In genomic region chr17:78240839-78241238, GRCh38 we compare ENCODE assay signal across 28 cellular contexts. TPM values are rescaled to one million over a fixed set of nuclear protein-coding genes. Genes with fewer than 3 reads are reported as not detected.
"Had no signal": no experiment of that assay in that cellular context is flagged by ENCODE, and none has a peak within 500 bp of the region (broad histone marks: within the 10 kb centered on the region; RNA-seq: fewer than 3 reads in every experiment).

No MANE protein-coding gene starts in this region.

- H3K27ac ChIP-seq: hepatocyte, left ventricle myocardium inferior, neutrophil, ovary, prostate gland, tibial artery, WERI-Rb-1 had no signal

- H3K4me2 ChIP-seq: hepatocyte had no signal

- H3K4me1 ChIP-seq: left ventricle myocardium inferior, prostate gland, tibial artery had no signal

- H3K9me3 ChIP-seq: left ventricle myocardium inferior, neutrophil, ovary, prostate gland, tibial artery had no signal

- H3K4me3 ChIP-seq: hepatocyte, left ventricle myocardium inferior, ovary, prostate gland, tibial artery had no signal

- H3K36me3 ChIP-seq: left ventricle myocardium inferior, neutrophil, ovary, prostate gland, tibial artery, WERI-Rb-1 had no signal

- ATAC-seq: activated CD8-positive, alpha-beta memory T cell treated with anti-CD3 and anti-CD28 coated beads, Interleukin-2, amount 10 ng/mL, durations not matched to agents 7 days and 5 days had no signal

- DNase-seq: activated CD4-positive, alpha-beta T cell treated with anti-CD3 and anti-CD28 coated beads, Interleukin-2, amount 10 ng/mL, durations not matched to agents 7 days and 5 days; activated CD4-positive, CD25-positive, alpha-beta regulatory T cell treated with anti-CD3 and anti-CD28 coated beads, Interleukin-2, amount 50 U/mL, for 72 hours; activated CD8-positive, alpha-beta memory T cell treated with anti-CD3 and anti-CD28 coated beads, Interleukin-2, amount 10 ng/mL, durations not matched to agents 7 days and 5 days; activated CD8-positive, alpha-beta T cell treated with anti-CD3 and anti-CD28 coated beads for 36 hours; activated effector memory CD4-positive, alpha-beta T cell treated with anti-CD3 and anti-CD28 coated beads, Interleukin-2, amount 50 U/mL, for 16 hours; activated naive CD4-positive, alpha-beta T cell treated with anti-CD3 and anti-CD28 coated beads, Interleukin-2, amount 50 U/mL, for 16 hours; activated naive CD8-positive, alpha-beta T cell treated with anti-CD3 and anti-CD28 coated beads, Interleukin-2, amount 50 U/mL, for 24 hours; activated T-cell treated with anti-CD3 and anti-CD28 coated beads for 4 hours; effector memory CD4-positive, alpha-beta T cell; glutamatergic neuron; immature natural killer cell; left ventricle myocardium inferior; natural killer cell; ovary; stimulated activated CD4-positive, alpha-beta T cell treated with anti-CD3 and anti-CD28 coated beads, Interleukin-4, amount 100 ng/mL, for 24 hours; stimulated activated naive CD8-positive, alpha-beta T cell treated with anti-CD3 and anti-CD28 coated beads, Interleukin-15, Interleukin-2, amounts not matched to agents 100 U/mL and 50 U/mL, for 24 hours; tibial artery had no signal

- H2AFZ ChIP-seq: hepatocyte had no signal

- H3K27me3 ChIP-seq: hepatocyte, neutrophil, ovary had no signal

RNA-seq across cellular contexts. Expression of gene TMEM235, which starts 9.4 kb away (rescaled TPM):
- total RNA-seq: activated CD4-positive, alpha-beta T cell treated with anti-CD3 and anti-CD28 coated beads, Interleukin-2, amount 10 ng/mL, durations not matched to agents 7 days and 5 days; activated CD8-positive, alpha-beta memory T cell treated with anti-CD3 and anti-CD28 coated beads, Interleukin-2, amount 10 ng/mL, durations not matched to agents 7 days and 5 days; activated CD8-positive, alpha-beta T cell treated with anti-CD3 and anti-CD28 coated beads for 36 hours; cardiac septum; esophagus mucosa; frontal cortex; kidney epithelial cell; left ventricle myocardium inferior; mammary epithelial cell; natural killer cell; ovary; prostate gland; subcutaneous adipose tissue; urinary bladder had no signal
- polyA plus RNA-seq: immature natural killer cell, mammary epithelial cell, urinary bladder had no signal
